In the genomic region with DNA sequence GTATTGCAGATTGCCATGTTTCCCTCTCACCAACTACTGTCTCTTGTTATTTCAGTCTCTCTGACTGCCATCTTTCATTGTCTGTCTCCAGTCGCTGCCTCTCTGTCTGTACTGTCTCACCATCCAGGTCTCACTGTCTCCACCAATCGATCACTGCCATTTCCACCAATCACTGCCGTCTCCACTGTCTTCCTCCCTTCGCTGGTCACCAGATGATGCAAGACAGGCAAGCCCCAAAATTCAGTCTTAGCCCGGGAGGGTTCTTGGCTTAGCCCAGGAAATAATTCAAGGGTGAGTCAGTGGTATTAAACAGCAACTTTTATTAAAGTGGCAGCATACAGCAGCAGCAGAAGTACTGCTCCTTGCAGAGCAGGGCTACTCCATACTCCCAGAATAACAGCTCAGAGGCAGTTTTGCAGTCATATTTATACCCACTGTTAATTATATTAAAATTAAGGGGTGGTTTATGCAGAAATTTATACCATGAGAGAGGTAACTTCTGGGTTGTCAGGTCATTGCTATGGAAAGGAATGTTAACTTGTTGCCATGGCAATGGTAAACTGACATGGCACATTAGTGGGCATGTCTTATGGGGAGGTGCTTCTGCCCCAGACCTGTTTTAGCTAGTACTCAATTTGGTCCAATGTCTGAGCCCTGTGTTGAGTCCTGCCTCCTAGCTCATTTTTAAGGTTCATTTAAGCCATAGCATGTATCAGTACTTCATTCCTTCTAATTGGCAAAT, we compare ENCODE assay signal across 11 cellular contexts. TPM values are rescaled to one million over a fixed set of nuclear protein-coding genes. Genes with fewer than 3 reads are reported as not detected.
A peak's percentile ranks its signal among the peaks of the same experiment; 100 is the strongest.
DNase-seq lines count a peak whose midpoint lies in the region; ATAC-seq, FAIRE-seq and TF ChIP-seq lines count a peak whose summit lies in the region.
"Had no signal": no experiment of that assay in that cellular context is flagged by ENCODE, and none has a peak within 500 bp of the region (broad histone marks: within the 10 kb centered on the region; RNA-seq: fewer than 3 reads in every experiment).

No MANE protein-coding gene starts in this region.

- no peaks in the 10 kb centered on the region for H3K27me3 Mint-ChIP-seq in astrocyte (ENCODE audit: low read depth, unreplicated experiment)
- H3K27me3 Mint-ChIP-seq in T-helper 2 cell treated with Interferon-gamma antibody and Interleukin-4, amounts not matched to agents 5 μg/mL and 100 μg/mL, for 36 hours (ENCODE audit: low read depth), result no peaks in the 10 kb centered on the region
- H3K27me3 Mint-ChIP-seq in activated T-cell treated with anti-CD3 and anti-CD28 coated beads, Interleukin-2, amount 50 U/mL, for 4 hours (ENCODE audit: low read depth), result no peaks in the 10 kb centered on the region

- peak overlapping the region; percentile 40 for H3K9ac ChIP-seq in astrocyte (ENCODE audit: low read length)

- peak; percentile 96 for FAIRE-seq in astrocyte (lab: Jason Lieb, UNC)

- H4K20me1 ChIP-seq in astrocyte (ENCODE audit: insufficient read depth, low read length), result no peaks in the 10 kb centered on the region

- intact Hi-C loops in left lung (cut with DNase I), result no loop called here

- H3K36me3 ChIP-seq in astrocyte (ENCODE audit: insufficient read depth, low read length) (no peaks in the 10 kb centered on the region), left lung (no peaks in the 10 kb centered on the region)

- H3K9me3 ChIP-seq in astrocyte (ENCODE audit: insufficient read depth, low read depth, low read length) (peaks cover 3% of the 10 kb centered on the region), left lung (peaks cover 0 to 2% of the 10 kb centered on the region in 2 donors)

- H3K27ac Mint-ChIP-seq in astrocyte (ENCODE audit: unreplicated experiment), result peak overlapping the region; percentile 98
- H3K27ac Mint-ChIP-seq in T-helper 2 cell treated with Interferon-gamma antibody and Interleukin-4, amounts not matched to agents 5 μg/mL and 100 μg/mL, for 36 hours, result no peak overlapping the region

- peaks cover 10% of the 10 kb centered on the region for H3K36me3 Mint-ChIP-seq in astrocyte (ENCODE audit: low read depth, unreplicated experiment)
- H3K36me3 Mint-ChIP-seq in T-helper 2 cell treated with Interferon-gamma antibody and Interleukin-4, amounts not matched to agents 5 μg/mL and 100 μg/mL, for 36 hours (ENCODE audit: low read depth), result no peaks in the 10 kb centered on the region
- H3K36me3 Mint-ChIP-seq in activated T-cell treated with anti-CD3 and anti-CD28 coated beads, Interleukin-2, amount 50 U/mL, for 4 hours (ENCODE audit: insufficient read depth), result no peaks in the 10 kb centered on the region

- peaks cover 10% of the 10 kb centered on the region for H3K4me1 Mint-ChIP-seq in astrocyte (ENCODE audit: low read depth, unreplicated experiment)
- no peaks in the 10 kb centered on the region for H3K4me1 Mint-ChIP-seq in T-helper 2 cell treated with Interferon-gamma antibody and Interleukin-4, amounts not matched to agents 5 μg/mL and 100 μg/mL, for 36 hours (ENCODE audit: low read depth)
- no peaks in the 10 kb centered on the region for H3K4me1 Mint-ChIP-seq in activated T-cell treated with anti-CD3 and anti-CD28 coated beads, Interleukin-2, amount 50 U/mL, for 4 hours (ENCODE audit: low read depth)

- in situ Hi-C loops in ACHN (cut with HindIII; ENCODE audit: low pct_ligation_motif_present, low pct_unique_long_range_greater_than_20kb, low sequenced_read_pairs), result no loop called here

- peaks cover 13% of the 10 kb centered on the region for H3K4me1 ChIP-seq in astrocyte (ENCODE audit: insufficient read depth, low read length)
- H3K4me1 ChIP-seq in left lung, result peaks cover 0 to 5% of the 10 kb centered on the region in 2 donors

- H3K79me2 ChIP-seq in astrocyte (ENCODE audit: insufficient read depth, low read length), result no peaks in the 10 kb centered on the region

- peak overlapping the region; percentile 64 for H2AFZ ChIP-seq in astrocyte (ENCODE audit: low read depth, low read length)

- H3K27ac ChIP-seq in astrocyte (ENCODE audit: low read depth, low read length) (peak overlapping the region; percentile 76), left lung (peak overlapping the region; percentile 33 to 49)

- ATAC-seq in left lung, result peak; percentile 94
- ATAC-seq in HG02610 (IDR thresholded peaks at IDR 0.05; ENCODE audit: unreplicated experiment), result no peak
- ATAC-seq in activated T-cell treated with anti-CD3 and anti-CD28 coated beads, Interleukin-2, amount 50 U/mL, for 4 hours, result no peak

- H3K9me3 Mint-ChIP-seq in astrocyte (ENCODE audit: unreplicated experiment), result peaks cover 2% of the 10 kb centered on the region
- peaks cover 2% of the 10 kb centered on the region for H3K9me3 Mint-ChIP-seq in T-helper 2 cell treated with Interferon-gamma antibody and Interleukin-4, amounts not matched to agents 5 μg/mL and 100 μg/mL, for 36 hours
- peaks cover 6% of the 10 kb centered on the region for H3K9me3 Mint-ChIP-seq in activated T-cell treated with anti-CD3 and anti-CD28 coated beads, Interleukin-2, amount 50 U/mL, for 4 hours

- H3K27me3 ChIP-seq in astrocyte (ENCODE audit: insufficient read depth, low read length) (no peaks in the 10 kb centered on the region), left lung (no peaks in the 10 kb centered on the region)

- TF ChIP-seq CTCF in astrocyte (IDR thresholded peaks at IDR 0.05; ENCODE audit: insufficient read depth, low read depth, low read length) (no peak), left lung (IDR thresholded peaks at IDR 0.05) (no peak)

- H3K4me2 ChIP-seq in astrocyte (ENCODE audit: low read length), result peak overlapping the region; percentile 76

- peak; percentile 93 for DNase-seq in ACHN
- peak; percentile 81 for DNase-seq in HPDE6-E6E7 (ENCODE audit: extremely low spot score)
- peak; percentile 94 for DNase-seq in astrocyte (ENCODE audit: low read depth)
- peak in 1 of 2 donors; percentile 42 for DNase-seq in left lung
- DNase-seq in NCI-H1105 treated with DMSO at 0.1 percent for 48 hours (lab: John Stamatoyannopoulos, UW), result no peak
- DNase-seq in T-helper 2 cell treated with Interferon-gamma antibody and Interleukin-4, amounts not matched to agents 5 μg/mL and 100 μg/mL, for 36 hours (ENCODE audit: low spot score), result no peak
- no peak for DNase-seq in activated T-cell treated with anti-CD3 and anti-CD28 coated beads, Interleukin-2, amount 50 U/mL, for 4 hours
- DNase-seq: activated CD4-positive, alpha-beta T cell treated with anti-CD3 and anti-CD28 coated beads, Interleukin-2, amount 50 U/mL, for 48 hours; NCI-H1930 had no signal

- peak overlapping the region; percentile 0 for H3K4me3 Mint-ChIP-seq in astrocyte (ENCODE audit: unreplicated experiment)
- no peak overlapping the region for H3K4me3 Mint-ChIP-seq in T-helper 2 cell treated with Interferon-gamma antibody and Interleukin-4, amounts not matched to agents 5 μg/mL and 100 μg/mL, for 36 hours
- no peak overlapping the region for H3K4me3 Mint-ChIP-seq in activated T-cell treated with anti-CD3 and anti-CD28 coated beads, Interleukin-2, amount 50 U/mL, for 4 hours

- H3K4me3 ChIP-seq in astrocyte (ENCODE audit: insufficient read depth, low read depth, low read length) (no peak overlapping the region), left lung (no peak overlapping the region)
- H3K4me3 ChIP-seq: skin epidermis had no signal

RNA-seq across cellular contexts. Expression of a gene that starts 23.0 kb away (rescaled TPM):
- total RNA-seq in astrocyte (39.3 and 47.2 TPM in 2 replicates), left lung (10 to 100 TPM; 86.7 to 87.0 TPM)
- 10 to 100 TPM; 80.3 to 88.1 (median 86.5) TPM for total RNA-seq in activated T-cell treated with anti-CD3 and anti-CD28 coated beads, Interleukin-2, amount 50 U/mL, for 4 hours

Comparison
In these comparisons a context has a peak if more than half of its experiments do, and no peak if none do; other contexts are left out.
1. DNase-seq: peak in ACHN (single experiment), HPDE6-E6E7 (single experiment) and astrocyte (single experiment); none in NCI-H1105 treated with DMSO at 0.1 percent for 48 hours (single experiment), T-helper 2 cell treated with Interferon-gamma antibody and Interleukin-4, amounts not matched to agents 5 μg/mL and 100 μg/mL, for 36 hours (single experiment) and activated T-cell treated with anti-CD3 and anti-CD28 coated beads, Interleukin-2, amount 50 U/mL, for 4 hours (single experiment).